Comparison of ENCODE assay signal across 8 cellular contexts in genomic region chr3:75285526-75285925, GRCh38.
DNase-seq lines count a peak whose midpoint lies in the region; ATAC-seq, FAIRE-seq and TF ChIP-seq lines count a peak whose summit lies in the region.
"Not testable (repeated sequence)": the region's sequence is repeated elsewhere in the genome, so short reads cannot be mapped to it uniquely, and the experiment has no call there.

No MANE protein-coding gene starts in this region.

- not testable (repeated sequence) for TF ChIP-seq EP300 in K562 (IDR thresholded peaks at IDR 0.05; ENCODE audit: low read length)

- CTCF ChIA-PET in K562 (lab: Yijun Ruan, JAX; ENCODE audit: low intra/inter-chr PET ratio) = not testable (repeated sequence)

- not testable (repeated sequence) for TF ChIP-seq CTCF in K562 (IDR thresholded peaks at IDR 0.05 in 2 of 3, conservative IDR thresholded peaks at IDR 0.05 in 1 of 3; ENCODE audit: insufficient read depth in 2 of 3, low read depth in 1 of 3, low read length in 3 of 3); fibroblast of the aortic adventitia (IDR thresholded peaks at IDR 0.05; ENCODE audit: insufficient read depth, low read length); smooth muscle cell (IDR thresholded peaks at IDR 0.05; ENCODE audit: borderline replicate concordance, insufficient read depth, poor library complexity, severe bottlenecking)

- not testable (repeated sequence) for H4K20me1 ChIP-seq in K562 (replicated peaks; ENCODE audit: control insufficient read depth, insufficient read depth, low read length); smooth muscle cell (ENCODE audit: low read depth)

- H3K23ac ChIP-seq in mesenchymal stem cell (ENCODE audit: low read length in 2 of 2) = not testable (repeated sequence)

- not testable (repeated sequence) for TF ChIP-seq RAD21 in K562 (CRISPR knock-in tag; conservative IDR thresholded peaks at IDR 0.05 in 1 of 2, IDR thresholded peaks at IDR 0.05 in 1 of 2)

- not testable (repeated sequence) for H2BK5ac ChIP-seq in mesenchymal stem cell (ENCODE audit: low read depth, low read length, poor library complexity, severe bottlenecking)

- TF ChIP-seq POLR2A in K562 (conservative IDR thresholded peaks at IDR 0.05) = not testable (repeated sequence)

- H4K8ac ChIP-seq in mesenchymal stem cell (ENCODE audit: low read length) = not testable (repeated sequence)

- not testable (repeated sequence) for H3K27ac ChIP-seq in K562 (ENCODE audit: extremely low read depth, low read depth, low read length); mesenchymal stem cell (ENCODE audit: low read length, poor library complexity, severe bottlenecking)
- peak overlapping the region; percentile 62 for H3K27ac ChIP-seq in smooth muscle cell (ENCODE audit: low read depth)

- H3K4ac ChIP-seq in mesenchymal stem cell (ENCODE audit: low read depth in 1 of 2, low read length in 2 of 2) = not testable (repeated sequence)

- H2BK120ac ChIP-seq in mesenchymal stem cell (ENCODE audit: low read depth, low read length) = not testable (repeated sequence)

- not testable (repeated sequence) for H3K9me3 ChIP-seq in K562 (replicated peaks; ENCODE audit: control insufficient read depth, insufficient read depth, low read depth, low read length); mesenchymal stem cell (ENCODE audit: control insufficient read depth, low read length); smooth muscle cell (replicated peaks; ENCODE audit: low read depth)

- POLR2A ChIA-PET in K562 (lab: Yijun Ruan, JAX) = not testable (repeated sequence)

- in situ Hi-C loops in K562 (cut with MboI) = not testable (repeated sequence)

- not testable (repeated sequence) for H3K27me3 ChIP-seq in K562 (ENCODE audit: control insufficient read depth in 2 of 2, insufficient read depth in 2 of 2, low read length in 2 of 2); smooth muscle cell (ENCODE audit: low read depth)
- H3K27me3 ChIP-seq in mesenchymal stem cell (ENCODE audit: control insufficient read depth in 1 of 2, insufficient read depth in 1 of 2, low read length in 2 of 2) = peaks cover 0 to 31% of the 10 kb centered on the region in 2 experiments

- not testable (repeated sequence) for H4K91ac ChIP-seq in mesenchymal stem cell (ENCODE audit: low read length)

- H3K9ac ChIP-seq in K562 (ENCODE audit: insufficient read depth in 1 of 2, low read depth in 2 of 2, low read length in 2 of 2); mesenchymal stem cell (ENCODE audit: low read length); smooth muscle cell (ENCODE audit: low read depth): not testable (repeated sequence)

- not testable (repeated sequence) for H3K4me2 ChIP-seq in K562 (ENCODE audit: insufficient read depth, low read length); mesenchymal stem cell (ENCODE audit: low read length, poor library complexity, severe bottlenecking); smooth muscle cell

- peak; percentile 95 for FAIRE-seq in RCC 7860 (lab: Jason Lieb, UNC)
- not testable (repeated sequence) for FAIRE-seq in K562 (lab: Jason Lieb, UNC)

- BruUV-seq in K562 (replicated peaks; lab: Mats Ljungman, UMichigan) = not testable (repeated sequence)

- not testable (repeated sequence) for H3K9me1 ChIP-seq in K562 (ENCODE audit: control insufficient read depth, insufficient read depth, low read length)

- H2AFZ ChIP-seq in K562 (ENCODE audit: low read depth, low read length); mesenchymal stem cell (ENCODE audit: low read depth, low read length); smooth muscle cell (ENCODE audit: low read depth): not testable (repeated sequence)

- not testable (repeated sequence) for H3K4me1 ChIP-seq in K562 (replicated peaks in 1 of 2; ENCODE audit: control insufficient read depth in 2 of 2, insufficient read depth in 2 of 2, low read length in 2 of 2); mesenchymal stem cell (ENCODE audit: control insufficient read depth, insufficient read depth, low read depth, low read length); smooth muscle cell (ENCODE audit: low read depth)

- intact Hi-C loops in K562 (cut with micrococcal nuclease) = not testable (repeated sequence)

- not testable (repeated sequence) for H3F3A ChIP-seq in smooth muscle cell (ENCODE audit: low read depth)

- ATAC-seq in K562 = not testable (repeated sequence)

- not testable (repeated sequence) for H2AK5ac ChIP-seq in mesenchymal stem cell (ENCODE audit: low read length, severe bottlenecking)

- not testable (repeated sequence) for H3K14ac ChIP-seq in mesenchymal stem cell (ENCODE audit: low read length in 2 of 2)

- not testable (repeated sequence) for H2BK12ac ChIP-seq in mesenchymal stem cell (ENCODE audit: low read length in 2 of 2)

- WGBS in K562 (ENCODE audit: insufficient coverage, low coverage, missing lambda C conversion rate) = 0% methylated on average over 2 of the region's 2 CpGs
- WGBS in mesenchymal stem cell = 3% methylated on average over 2 of the region's 2 CpGs
- WGBS in smooth muscle cell (ENCODE audit: low lambda C conversion rate) = 21% methylated on average over 2 of the region's 2 CpGs

- not testable (repeated sequence) for H3K18ac ChIP-seq in mesenchymal stem cell (ENCODE audit: low read depth in 1 of 2, low read length in 2 of 2)

- H3K79me2 ChIP-seq in K562 (ENCODE audit: control insufficient read depth, insufficient read depth, low read length); smooth muscle cell (ENCODE audit: low read depth): not testable (repeated sequence)

- H3K36me3 ChIP-seq in K562 (ENCODE audit: control insufficient read depth, insufficient read depth, low read length); mesenchymal stem cell (ENCODE audit: control insufficient read depth in 1 of 2, insufficient read depth in 2 of 2, low read depth in 1 of 2, low read length in 2 of 2); smooth muscle cell (ENCODE audit: low read depth): not testable (repeated sequence)

- H2BK15ac ChIP-seq in mesenchymal stem cell (ENCODE audit: low read depth, poor library complexity, severe bottlenecking) = not testable (repeated sequence)

- DNase-seq in AG08396 (ENCODE audit: low spot score) = peak; percentile 53
- DNase-seq in GM03348 (ENCODE audit: low spot score) = peak; percentile 36
- peak; percentile 29 for DNase-seq in HS-5 (ENCODE audit: low read depth)
- DNase-seq in RCC 7860 (ENCODE audit: low spot score) = peak; percentile 84
- DNase-seq in K562 (ENCODE audit: extremely low read depth in 1 of 4, low spot score in 3 of 4); smooth muscle cell (lab: John Stamatoyannopoulos, UW; ENCODE audit: unreplicated experiment): not testable (repeated sequence)
- DNase-seq in fibroblast of the aortic adventitia (ENCODE audit: low read depth) = peak; percentile 61
- DNase-seq in mesenchymal stem cell = peak; percentile 66

- H3K4me3 ChIP-seq in K562; fibroblast of the aortic adventitia (ENCODE audit: low read depth, low read length); mesenchymal stem cell (ENCODE audit: insufficient read depth in 1 of 2, low read depth in 1 of 2, low read length in 2 of 2); smooth muscle cell: not testable (repeated sequence)

- not testable (repeated sequence) for H3K79me1 ChIP-seq in mesenchymal stem cell (replicated peaks; ENCODE audit: low read length, poor library complexity, severe bottlenecking)

TF ChIP-seq in K562, 482 proteins besides CTCF, POLR2A, EP300 and RAD21:
- TF ChIP-seq ATF3 (IDR thresholded peaks at IDR 0.05) (peak; percentile 33; the same call in 1 of the 2 replicates), FOSL1 (tag; conservative IDR thresholded peaks at IDR 0.05) (peak; percentile 27; the same call in 1 of the 2 replicates)
- TF ChIP-seq ATF3 (CRISPR knock-in tag; conservative IDR thresholded peaks at IDR 0.05) = not testable (repeated sequence)
